Comparison of ENCODE assay signal across 20 cellular contexts in genomic region chr17:78607061-78607460, GRCh38.
"Had no signal": no experiment of that assay in that cellular context is flagged by ENCODE, and none has a peak within 500 bp of the region (broad histone marks: within the 10 kb centered on the region; RNA-seq: fewer than 3 reads in every experiment).

No MANE protein-coding gene starts in this region.

- H3K27ac ChIP-seq: PC-9 had no signal

- H3K4me2 ChIP-seq: PC-9 had no signal

- H3K27me3 Mint-ChIP-seq: activated naive CD8-positive, alpha-beta T cell treated with anti-CD3 and anti-CD28 coated beads for 36 hours had no signal

- H3K27ac Mint-ChIP-seq: activated B cell treated with CpG ODN at 0.5 μM for 24 hours; activated CD4-positive, alpha-beta memory T cell treated with anti-CD3 and anti-CD28 coated beads for 36 hours; activated CD4-positive, alpha-beta T cell treated with anti-CD3 and anti-CD28 coated beads, Interleukin-2, amount 10 ng/mL, durations not matched to agents 7 days and 5 days; activated naive CD8-positive, alpha-beta T cell treated with anti-CD3 and anti-CD28 coated beads for 36 hours; T-helper 1 cell treated with Interleukin-12 subunit alpha and Interleukin-12 subunit beta and Interleukin-4 antibody, amounts not matched to agents 30 μg/mL and 1 μg/mL, for 36 hours had no signal

- ATAC-seq: activated T-cell treated with anti-CD3 and anti-CD28 coated beads, Interleukin-2, amount 50 U/mL, for 4 hours had no signal

- H3K4me3 Mint-ChIP-seq: activated B cell treated with CpG ODN at 0.5 μM for 24 hours; activated CD4-positive, alpha-beta memory T cell treated with anti-CD3 and anti-CD28 coated beads for 36 hours; activated CD4-positive, alpha-beta T cell treated with anti-CD3 and anti-CD28 coated beads, Interleukin-2, amount 10 ng/mL, durations not matched to agents 7 days and 5 days; activated naive CD8-positive, alpha-beta T cell treated with anti-CD3 and anti-CD28 coated beads for 36 hours; activated T-cell treated with anti-CD3 and anti-CD28 coated beads, Interleukin-2, amount 50 U/mL, for 4 hours; T-helper 1 cell treated with Interleukin-12 subunit alpha and Interleukin-12 subunit beta and Interleukin-4 antibody, amounts not matched to agents 30 μg/mL and 1 μg/mL, for 36 hours had no signal

- DNase-seq: activated B cell treated with CpG ODN at 0.5 μM for 24 hours; activated CD4-positive, alpha-beta memory T cell treated with anti-CD3 and anti-CD28 coated beads for 36 hours; activated CD4-positive, alpha-beta T cell treated with anti-CD3 and anti-CD28 coated beads for 1 hour; activated CD4-positive, alpha-beta T cell treated with anti-CD3 and anti-CD28 coated beads, Interleukin-2, amount 10 ng/mL, durations not matched to agents 7 days and 5 days; activated CD8-positive, alpha-beta memory T cell treated with anti-CD3 and anti-CD28 coated beads for 24 hours; activated effector memory CD4-positive, alpha-beta T cell treated with anti-CD3 and anti-CD28 coated beads, Interleukin-2, amount 50 U/mL, for 16 hours; activated naive CD4-positive, alpha-beta T cell treated with Interleukin-2 at 50 U/mL for 16 hours; activated naive CD8-positive, alpha-beta T cell treated with anti-CD3 and anti-CD28 coated beads for 36 hours; activated T-cell treated with anti-CD3 and anti-CD28 coated beads, Interleukin-2, amount 50 U/mL, for 4 hours; cerebellar nuclear complex; Karpas-422; MM.1S; NCI-H1105; NCI-H1436; NCI-H1694 treated with DMSO at 0.1 percent for 48 hours; NCI-H2029 treated with DMSO at 0.1 percent for 48 hours; NCI-H524; PC-9; SHP77 treated with DMSO at 0.1 percent for 48 hours had no signal

- H3K36me3 Mint-ChIP-seq: activated CD4-positive, alpha-beta memory T cell treated with anti-CD3 and anti-CD28 coated beads for 36 hours; activated naive CD8-positive, alpha-beta T cell treated with anti-CD3 and anti-CD28 coated beads for 36 hours had no signal

- H3K4me1 Mint-ChIP-seq: activated B cell treated with CpG ODN at 0.5 μM for 24 hours; activated CD4-positive, alpha-beta T cell treated with anti-CD3 and anti-CD28 coated beads, Interleukin-2, amount 10 ng/mL, durations not matched to agents 7 days and 5 days; activated naive CD8-positive, alpha-beta T cell treated with anti-CD3 and anti-CD28 coated beads for 36 hours had no signal

- H3K9me3 Mint-ChIP-seq: activated B cell treated with CpG ODN at 0.5 μM for 24 hours; activated CD4-positive, alpha-beta memory T cell treated with anti-CD3 and anti-CD28 coated beads for 36 hours; activated CD4-positive, alpha-beta T cell treated with anti-CD3 and anti-CD28 coated beads, Interleukin-2, amount 10 ng/mL, durations not matched to agents 7 days and 5 days; activated naive CD8-positive, alpha-beta T cell treated with anti-CD3 and anti-CD28 coated beads for 36 hours; activated T-cell treated with anti-CD3 and anti-CD28 coated beads, Interleukin-2, amount 50 U/mL, for 4 hours; T-helper 1 cell treated with Interleukin-12 subunit alpha and Interleukin-12 subunit beta and Interleukin-4 antibody, amounts not matched to agents 30 μg/mL and 1 μg/mL, for 36 hours had no signal

- H3K4me3 ChIP-seq: PC-9 had no signal

- H2AFZ ChIP-seq: PC-9 had no signal
